ENCODE assay signal across 9 cellular contexts in the genomic region with DNA sequence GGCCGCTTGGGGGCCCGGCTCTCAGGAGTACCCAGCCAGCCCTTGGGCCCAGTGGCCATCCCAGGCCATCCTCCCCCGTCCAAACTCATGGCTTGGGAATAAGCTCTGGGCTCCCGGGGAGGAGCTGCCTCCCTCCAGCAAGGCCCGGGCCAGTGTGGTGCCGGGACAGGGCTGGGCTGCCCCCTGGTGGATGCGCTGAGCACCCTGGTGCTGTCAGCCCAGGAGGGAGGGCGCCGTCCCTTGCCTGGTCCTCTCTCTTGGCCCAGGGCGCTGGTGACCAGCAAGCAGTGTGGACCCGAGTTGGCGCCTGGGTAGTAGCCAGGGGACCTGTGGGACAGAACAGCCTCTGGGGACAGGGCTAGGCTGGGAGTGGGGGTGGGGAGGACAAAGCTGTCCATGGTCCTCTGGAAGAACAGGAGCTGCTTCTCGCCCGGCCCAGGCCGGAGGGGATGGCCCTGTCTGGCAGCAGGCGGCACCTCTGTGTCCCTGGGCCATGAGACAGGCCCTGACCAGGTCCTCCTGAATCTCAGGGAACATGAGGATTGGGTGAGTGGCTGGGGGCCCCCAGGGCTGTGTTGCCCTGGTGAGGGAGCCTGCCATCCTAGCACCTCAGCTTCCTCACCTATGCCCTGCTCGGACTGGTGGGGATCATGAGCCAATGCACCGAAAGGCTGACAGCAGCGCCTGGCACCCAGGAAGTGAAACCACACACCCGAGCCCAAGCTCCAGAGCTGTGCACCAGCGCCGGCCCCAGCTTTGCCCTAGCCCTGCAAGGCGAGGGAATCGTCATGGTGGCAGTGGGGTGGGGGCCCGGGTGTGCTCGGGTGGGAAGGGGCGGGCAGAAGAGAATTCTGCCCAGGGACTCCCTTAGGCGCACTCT. TPM values are rescaled to one million over a fixed set of nuclear protein-coding genes. Genes with fewer than 3 reads are reported as not detected.
DNase-seq lines count a peak whose midpoint lies in the region; ATAC-seq, FAIRE-seq and TF ChIP-seq lines count a peak whose summit lies in the region.
"Had no signal": no experiment of that assay in that cellular context is flagged by ENCODE, and none has a peak within 500 bp of the region (broad histone marks: within the 10 kb centered on the region; RNA-seq: fewer than 3 reads in every experiment).

No MANE protein-coding gene starts in this region.

- no peaks in the 10 kb centered on the region for H3K9me3 ChIP-seq in keratinocyte (ENCODE audit: control insufficient read depth, low read depth, low read length)

- no peaks in the 10 kb centered on the region for H3K79me2 ChIP-seq in keratinocyte (ENCODE audit: control insufficient read depth, insufficient read depth, low read length)

- DNase-seq in NCI-H1694 treated with DMSO at 0.1 percent for 48 hours (lab: John Stamatoyannopoulos, UW) (peak; percentile 23), NCI-H1694 (lab: John Stamatoyannopoulos, UW) (no peak), T47D (ENCODE audit: low read depth in 1 of 2, low spot score in 1 of 2) (peak; percentile 64 to 78), keratinocyte (ENCODE audit: low read depth, low spot score) (no peak)
- peak; percentile 40 to 71 (median 68) for DNase-seq in stimulated activated CD4-positive, alpha-beta T cell treated with anti-CD3 and anti-CD28 coated beads, Interleukin-1b, Interleukin-23, amount 100 ng/mL, for 24 hours (ENCODE audit: low read depth in 4 of 4, low spot score in 1 of 4)

- H3K9me1 ChIP-seq in keratinocyte (ENCODE audit: control insufficient read depth, extremely low read depth, insufficient read depth, low read length) = no peaks in the 10 kb centered on the region

- TF ChIP-seq CTCF in WI38 (IDR thresholded peaks at IDR 0.05; ENCODE audit: low read depth, low read length) = peak; percentile 86
- peak; percentile 71 to 99 (median 98) for TF ChIP-seq CTCF in keratinocyte (optimal IDR thresholded peaks at IDR 0.05 in 1 of 3, IDR thresholded peaks at IDR 0.05 in 1 of 3, conservative IDR thresholded peaks at IDR 0.05 in 1 of 3; ENCODE audit: extremely low read depth in 1 of 3, insufficient read depth in 2 of 3, low read length in 3 of 3)

- peaks cover 14% of the 10 kb centered on the region for H3K27me3 ChIP-seq in keratinocyte (ENCODE audit: control insufficient read depth, extremely low read depth, insufficient read depth, low read length)

- H3K36me3 ChIP-seq in keratinocyte (ENCODE audit: control insufficient read depth in 2 of 2, extremely low read depth in 1 of 2, insufficient read depth in 2 of 2, low read length in 2 of 2) = no peaks in the 10 kb centered on the region

- H3K4me3 ChIP-seq in WI38 (ENCODE audit: low read depth, low read length) (no peak overlapping the region), keratinocyte (ENCODE audit: control insufficient read depth in 2 of 3, extremely low read depth in 1 of 3, insufficient read depth in 2 of 3, low read depth in 1 of 3, low read length in 3 of 3) (no peak overlapping the region)

- no peak overlapping the region for H3K27ac ChIP-seq in keratinocyte (ENCODE audit: control insufficient read depth, insufficient read depth, low read length)

- TF ChIP-seq EP300 in Ishikawa (IDR thresholded peaks at IDR 0.05; ENCODE audit: borderline replicate concordance) = no peak

- no peaks in the 10 kb centered on the region for H4K20me1 ChIP-seq in keratinocyte (ENCODE audit: control insufficient read depth, extremely low read depth, insufficient read depth, low read length)

- dilution Hi-C loops in keratinocyte (cut with MboI; ENCODE audit: extremely low pct_ligation_motif_present, low sequenced_read_pairs) = no loop called here

- FAIRE-seq in keratinocyte (lab: Jason Lieb, UNC) = peak; percentile 53
- FAIRE-seq: A204.1 had no signal

- no peak overlapping the region for H3K4me2 ChIP-seq in keratinocyte (ENCODE audit: control insufficient read depth, extremely low read depth, insufficient read depth, low read depth, low read length)

- no peak for ATAC-seq in HG02970 (IDR thresholded peaks at IDR 0.05; ENCODE audit: low FRiP score, unreplicated experiment)

- peak; percentile 94 for TF ChIP-seq RAD21 in Ishikawa (IDR thresholded peaks at IDR 0.05; ENCODE audit: low read depth)

- no peak overlapping the region for H2AFZ ChIP-seq in keratinocyte (ENCODE audit: control insufficient read depth, low read length)

- H3K4me1 ChIP-seq in keratinocyte (ENCODE audit: control insufficient read depth, extremely low read depth, insufficient read depth, low read length) = no peaks in the 10 kb centered on the region

- in situ Hi-C loops in T47D (cut with HindIII; ENCODE audit: low pct_unique_long_range_greater_than_20kb, low sequenced_read_pairs) = no loop called here

- no peak overlapping the region for H3K9ac ChIP-seq in keratinocyte (ENCODE audit: control insufficient read depth, extremely low read depth, insufficient read depth, low read length)

TF ChIP-seq in Ishikawa, 13 proteins besides CTCF, POLR2A, EP300 and RAD21:
- no peak for TF ChIP-seq TAF1 (IDR thresholded peaks at IDR 0.05; ENCODE audit: low read depth)
- TF ChIP-seq CREB1 (IDR thresholded peaks at IDR 0.05; ENCODE audit: low read depth) = no peak
- TF ChIP-seq, protein P1, sequence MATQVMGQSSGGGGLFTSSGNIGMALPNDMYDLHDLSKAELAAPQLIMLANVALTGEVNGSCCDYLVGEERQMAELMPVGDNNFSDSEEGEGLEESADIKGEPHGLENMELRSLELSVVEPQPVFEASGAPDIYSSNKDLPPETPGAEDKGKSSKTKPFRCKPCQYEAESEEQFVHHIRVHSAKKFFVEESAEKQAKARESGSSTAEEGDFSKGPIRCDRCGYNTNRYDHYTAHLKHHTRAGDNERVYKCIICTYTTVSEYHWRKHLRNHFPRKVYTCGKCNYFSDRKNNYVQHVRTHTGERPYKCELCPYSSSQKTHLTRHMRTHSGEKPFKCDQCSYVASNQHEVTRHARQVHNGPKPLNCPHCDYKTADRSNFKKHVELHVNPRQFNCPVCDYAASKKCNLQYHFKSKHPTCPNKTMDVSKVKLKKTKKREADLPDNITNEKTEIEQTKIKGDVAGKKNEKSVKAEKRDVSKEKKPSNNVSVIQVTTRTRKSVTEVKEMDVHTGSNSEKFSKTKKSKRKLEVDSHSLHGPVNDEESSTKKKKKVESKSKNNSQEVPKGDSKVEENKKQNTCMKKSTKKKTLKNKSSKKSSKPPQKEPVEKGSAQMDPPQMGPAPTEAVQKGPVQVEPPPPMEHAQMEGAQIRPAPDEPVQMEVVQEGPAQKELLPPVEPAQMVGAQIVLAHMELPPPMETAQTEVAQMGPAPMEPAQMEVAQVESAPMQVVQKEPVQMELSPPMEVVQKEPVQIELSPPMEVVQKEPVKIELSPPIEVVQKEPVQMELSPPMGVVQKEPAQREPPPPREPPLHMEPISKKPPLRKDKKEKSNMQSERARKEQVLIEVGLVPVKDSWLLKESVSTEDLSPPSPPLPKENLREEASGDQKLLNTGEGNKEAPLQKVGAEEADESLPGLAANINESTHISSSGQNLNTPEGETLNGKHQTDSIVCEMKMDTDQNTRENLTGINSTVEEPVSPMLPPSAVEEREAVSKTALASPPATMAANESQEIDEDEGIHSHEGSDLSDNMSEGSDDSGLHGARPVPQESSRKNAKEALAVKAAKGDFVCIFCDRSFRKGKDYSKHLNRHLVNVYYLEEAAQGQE (IDR thresholded peaks at IDR 0.05; ENCODE audit: low read depth) = no peak
- no peak for TF ChIP-seq FOXM1 (IDR thresholded peaks at IDR 0.05; ENCODE audit: borderline replicate concordance, low read depth)
- TF ChIP-seq EGR1 (IDR thresholded peaks at IDR 0.05) = no peak
- TF ChIP-seq, protein P2, sequence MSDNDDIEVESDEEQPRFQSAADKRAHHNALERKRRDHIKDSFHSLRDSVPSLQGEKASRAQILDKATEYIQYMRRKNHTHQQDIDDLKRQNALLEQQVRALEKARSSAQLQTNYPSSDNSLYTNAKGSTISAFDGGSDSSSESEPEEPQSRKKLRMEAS (IDR thresholded peaks at IDR 0.05) = no peak
- no peak for TF ChIP-seq ZBTB7A (IDR thresholded peaks at IDR 0.05; ENCODE audit: low read depth)
- no peak for TF ChIP-seq YY1 (IDR thresholded peaks at IDR 0.05; ENCODE audit: low read depth)
- no peak for TF ChIP-seq TEAD4 (IDR thresholded peaks at IDR 0.05)
- TF ChIP-seq, protein P3, sequence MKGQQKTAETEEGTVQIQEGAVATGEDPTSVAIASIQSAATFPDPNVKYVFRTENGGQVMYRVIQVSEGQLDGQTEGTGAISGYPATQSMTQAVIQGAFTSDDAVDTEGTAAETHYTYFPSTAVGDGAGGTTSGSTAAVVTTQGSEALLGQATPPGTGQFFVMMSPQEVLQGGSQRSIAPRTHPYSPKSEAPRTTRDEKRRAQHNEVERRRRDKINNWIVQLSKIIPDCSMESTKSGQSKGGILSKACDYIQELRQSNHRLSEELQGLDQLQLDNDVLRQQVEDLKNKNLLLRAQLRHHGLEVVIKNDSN (IDR thresholded peaks at IDR 0.05) = no peak
TF ChIP-seq in Ishikawa: peak in this region for 0.

RNA-seq across cellular contexts. Expression of a gene that starts 9.4 kb away (rescaled TPM):
- polyA plus RNA-seq in keratinocyte = 2.1 to 3.9 TPM (median 3.7 TPM) in 3 replicates
- polyA plus RNA-seq in keratinocyte (2011; ENCODE audit: low read depth) = 1.3 TPM
- 1.6 and 2.2 TPM in 2 replicates for polyA plus RNA-seq in keratinocyte (2011; cell fraction: cytosol; rRNA removed)
- 7.3 and 8.8 TPM in 2 replicates for polyA plus RNA-seq in keratinocyte (2011; cell fraction: nucleus; rRNA removed)
- polyA plus RNA-seq in keratinocyte (2012; ENCODE audit: low replicate concordance) = 2.3 and 4.0 TPM in 2 replicates
- 5.3 to 6.3 TPM (median 5.9 TPM) in 3 replicates for polyA minus RNA-seq in keratinocyte
- 2.3 TPM for polyA minus RNA-seq in keratinocyte (2011; cell fraction: cytosol; rRNA and poly(A)+ RNA removed)
- 4.7 and 7.0 TPM in 2 replicates for polyA minus RNA-seq in keratinocyte (2011; cell fraction: nucleus; rRNA and poly(A)+ RNA removed)

RNA-seq across cellular contexts. Expression of a gene that starts 9.7 kb away (rescaled TPM):
- polyA plus RNA-seq in keratinocyte = 242 to 297 TPM (median 254 TPM) in 3 replicates
- 34.5 TPM for polyA plus RNA-seq in keratinocyte (2011; ENCODE audit: low read depth)
- 255 and 328 TPM in 2 replicates for polyA plus RNA-seq in keratinocyte (2011; cell fraction: cytosol; rRNA removed)
- 371 and 414 TPM in 2 replicates for polyA plus RNA-seq in keratinocyte (2011; cell fraction: nucleus; rRNA removed)
- 127 and 149 TPM in 2 replicates for polyA plus RNA-seq in keratinocyte (2012; ENCODE audit: low replicate concordance)
- 101 to 343 TPM (median 322 TPM) in 3 replicates for polyA minus RNA-seq in keratinocyte
- 71.6 TPM for polyA minus RNA-seq in keratinocyte (2011; cell fraction: cytosol; rRNA and poly(A)+ RNA removed)
- polyA minus RNA-seq in keratinocyte (2011; cell fraction: nucleus; rRNA and poly(A)+ RNA removed) = 35.3 and 96.4 TPM in 2 replicates

RNA-seq across cellular contexts. Expression of a gene that starts 30.4 kb away (rescaled TPM):
- polyA plus RNA-seq in keratinocyte = 13.8 to 17.6 TPM (median 17.0 TPM) in 3 replicates
- 3.0 TPM for polyA plus RNA-seq in keratinocyte (2011; ENCODE audit: low read depth)
- polyA plus RNA-seq in keratinocyte (2011; cell fraction: cytosol; rRNA removed) = 9.6 and 17.7 TPM in 2 replicates
- 10.6 and 14.8 TPM in 2 replicates for polyA plus RNA-seq in keratinocyte (2011; cell fraction: nucleus; rRNA removed)
- polyA plus RNA-seq in keratinocyte (2012; ENCODE audit: low replicate concordance) = 7.6 and 16.4 TPM in 2 replicates
- polyA minus RNA-seq in keratinocyte = 7.5 to 12.8 TPM (median 8.0 TPM) in 3 replicates
- polyA minus RNA-seq in keratinocyte (2011; cell fraction: cytosol; rRNA and poly(A)+ RNA removed) = 25.1 TPM
- polyA minus RNA-seq in keratinocyte (2011; cell fraction: nucleus; rRNA and poly(A)+ RNA removed) = 6.6 and 7.2 TPM in 2 replicates

Comparison
In these comparisons a context has a peak if more than half of its experiments do, and no peak if none do; other contexts are left out.
1. DNase-seq: peak in NCI-H1694 treated with DMSO at 0.1 percent for 48 hours (single experiment), T47D (2 of 2) and stimulated activated CD4-positive, alpha-beta T cell treated with anti-CD3 and anti-CD28 coated beads, Interleukin-1b, Interleukin-23, amount 100 ng/mL, for 24 hours (4 of 4); none in NCI-H1694 (single experiment) and keratinocyte (single experiment).